Comparison of ENCODE assay signal across 14 cellular contexts in genomic region chr2:85254540-85255261, GRCh38.
DNase-seq lines count a peak whose midpoint lies in the region; ATAC-seq and TF ChIP-seq lines count a peak whose summit lies in the region.
"Had no signal": no experiment of that assay in that cellular context is flagged by ENCODE, and none has a peak within 500 bp of the region (broad histone marks: within the 10 kb centered on the region; RNA-seq: fewer than 3 reads in every experiment).

No MANE protein-coding gene starts in this region.

- TF ChIP-seq CTCF in RWPE2 (IDR thresholded peaks at IDR 0.05; ENCODE audit: poor library complexity, severe bottlenecking) (no peak), spleen (IDR thresholded peaks at IDR 0.05 in 8 of 11, conservative IDR thresholded peaks at IDR 0.05 in 3 of 11) (no peak), transverse colon (IDR thresholded peaks at IDR 0.05) (no peak)

- no peak for TF ChIP-seq EP300 in transverse colon (IDR thresholded peaks at IDR 0.05; ENCODE audit: low read depth)

- no peaks in the 10 kb centered on the region for H3K36me3 ChIP-seq in HUES64 (ENCODE audit: insufficient read depth, low read length)
- no peaks in the 10 kb centered on the region for H3K36me3 ChIP-seq in RWPE2 (ENCODE audit: low read depth)
- no peaks in the 10 kb centered on the region for H3K36me3 ChIP-seq in iPS-15b (ENCODE audit: control insufficient read depth, insufficient read depth, low read length)
- no peaks in the 10 kb centered on the region for H3K36me3 ChIP-seq in spleen
- no peaks in the 10 kb centered on the region for H3K36me3 ChIP-seq in transverse colon
- H3K36me3 ChIP-seq: BE2C, suprapubic skin had no signal

- peaks cover 88% of the 10 kb centered on the region for H3K4me1 ChIP-seq in HUES64 (ENCODE audit: insufficient read depth, low read length)
- peaks cover 56% of the 10 kb centered on the region for H3K4me1 ChIP-seq in RWPE2 (ENCODE audit: insufficient read depth, poor library complexity, severe bottlenecking)
- peaks cover 58% of the 10 kb centered on the region for H3K4me1 ChIP-seq in iPS-15b (ENCODE audit: control insufficient read depth, insufficient read depth, low read length)
- H3K4me1 ChIP-seq in spleen = peaks cover 13 to 80% (median 40%) of the 10 kb centered on the region in 6 donors
- peaks cover 8 to 40% (median 14%) of the 10 kb centered on the region in 4 donors for H3K4me1 ChIP-seq in transverse colon

- TF ChIP-seq POLR2A in spleen (IDR thresholded peaks at IDR 0.05) (no peak), transverse colon (IDR thresholded peaks at IDR 0.05) (no peak)

- intact Hi-C loops in spleen (cut with DNase I; ENCODE audit: low total_unique reads) = no loop called here
- intact Hi-C loops in transverse colon (cut with DNase I; ENCODE audit: low total_unique reads) = no loop called here

- no peaks in the 10 kb centered on the region for H3K27me3 ChIP-seq in HUES64 (ENCODE audit: insufficient read depth, low read length)
- no peaks in the 10 kb centered on the region for H3K27me3 ChIP-seq in RWPE2 (ENCODE audit: insufficient read depth, poor library complexity, severe bottlenecking)
- H3K27me3 ChIP-seq in iPS-15b (ENCODE audit: control insufficient read depth, insufficient read depth, low read length) = no peaks in the 10 kb centered on the region
- H3K27me3 ChIP-seq in spleen (replicated peaks in 1 of 7) = peaks cover 0 to 7% (median 0%) of the 10 kb centered on the region in 7 donors
- H3K27me3 ChIP-seq in transverse colon = no peaks in the 10 kb centered on the region
- H3K27me3 ChIP-seq: BE2C, suprapubic skin had no signal

- in situ Hi-C loops in transverse colon (cut with MboI; ENCODE audit: low pct_ligation_motif_present in 1 of 4, low pct_unique_long_range_greater_than_20kb in 1 of 4, low sequenced_read_pairs in 3 of 4) = no loop called here

- no peak for ATAC-seq in RWPE2 (ENCODE audit: low read depth)

- H3K27ac ChIP-seq in HUES64 (ENCODE audit: low read depth, low read length) = peak overlapping the region; percentile 96
- H3K27ac ChIP-seq in RWPE2 (ENCODE audit: poor library complexity, severe bottlenecking) = peak overlapping the region; percentile 93
- no peak overlapping the region for H3K27ac ChIP-seq in spleen
- H3K27ac ChIP-seq in transverse colon = peak overlapping the region in 2 of 4 donors; percentile 2 to 18
- H3K27ac ChIP-seq: suprapubic skin had no signal

- H3K9me3 ChIP-seq in HUES64 (ENCODE audit: insufficient read depth, low read depth, low read length) (no peaks in the 10 kb centered on the region), RWPE2 (ENCODE audit: severe bottlenecking) (no peaks in the 10 kb centered on the region), iPS-15b (ENCODE audit: control insufficient read depth, insufficient read depth, low read length) (no peaks in the 10 kb centered on the region), spleen (no peaks in the 10 kb centered on the region), transverse colon (no peaks in the 10 kb centered on the region)
- H3K9me3 ChIP-seq: BE2C, suprapubic skin had no signal

- DNase-seq in RWPE2 (ENCODE audit: low spot score) = no peak
- peak; percentile 28 for DNase-seq in spleen
- no peak for DNase-seq in activated naive CD4-positive, alpha-beta T cell treated with anti-CD3 and anti-CD28 coated beads, Interleukin-2, amount 50 U/mL, for 16 hours
- DNase-seq in transverse colon = no peak
- DNase-seq in amniotic stem cell (lab: John Stamatoyannopoulos, UW) = no peak
- DNase-seq: activated CD4-positive, alpha-beta T cell treated with anti-CD3 and anti-CD28 coated beads, Interleukin-2, amount 50 U/mL, for 48 hours; foreskin melanocyte; NCI-H2029 treated with DMSO at 0.1 percent for 48 hours; stimulated activated CD4-positive, alpha-beta T cell treated with anti-CD3 and anti-CD28 coated beads, Interleukin-4, amount 100 ng/mL, for 24 hours; stimulated activated CD8-positive, alpha-beta memory T cell treated with anti-CD3 and anti-CD28 coated beads, Interleukin-4, amount 100 ng/mL, for 48 hours had no signal

- WGBS in HUES64 = 72% methylated on average over 11 of the region's 11 CpGs
- 69 to 80% (median 77%) methylated on average over 11 of the region's 11 CpGs for WGBS in spleen, 5 donors
- whole genome bisulfite sequencing in transverse colon (ENCODE audit: low coverage in 1 of 2), 2 donors = 70 to 78% methylated on average over 3 to 10 of the region's 11 CpGs

- 0 out of 2 replicates have a peak overlapping the region, but pooled peaks have one; percentile 36 for H3K4me3 ChIP-seq in HUES64 (ENCODE audit: low read length)
- no peak overlapping the region for H3K4me3 ChIP-seq in RWPE2 (ENCODE audit: severe bottlenecking)
- no peak overlapping the region for H3K4me3 ChIP-seq in iPS-15b (ENCODE audit: low read depth, low read length)
- no peak overlapping the region for H3K4me3 ChIP-seq in spleen
- H3K4me3 ChIP-seq in transverse colon = no peak overlapping the region
- H3K4me3 ChIP-seq: suprapubic skin had no signal

- peak overlapping the region; percentile 84 for H3K9ac ChIP-seq in HUES64 (ENCODE audit: low read depth, low read length)
- H3K9ac ChIP-seq in iPS-15b (ENCODE audit: low read depth, low read length) = peak overlapping the region; percentile 28

Comparison
In these comparisons a context has a peak if more than half of its experiments do, and no peak if none do; other contexts are left out.
1. H3K27ac ChIP-seq: peak in HUES64 (single experiment) and RWPE2 (single experiment); none in spleen (0 of 8).